Comparison of ENCODE assay signal across 26 cellular contexts in the genomic region with DNA sequence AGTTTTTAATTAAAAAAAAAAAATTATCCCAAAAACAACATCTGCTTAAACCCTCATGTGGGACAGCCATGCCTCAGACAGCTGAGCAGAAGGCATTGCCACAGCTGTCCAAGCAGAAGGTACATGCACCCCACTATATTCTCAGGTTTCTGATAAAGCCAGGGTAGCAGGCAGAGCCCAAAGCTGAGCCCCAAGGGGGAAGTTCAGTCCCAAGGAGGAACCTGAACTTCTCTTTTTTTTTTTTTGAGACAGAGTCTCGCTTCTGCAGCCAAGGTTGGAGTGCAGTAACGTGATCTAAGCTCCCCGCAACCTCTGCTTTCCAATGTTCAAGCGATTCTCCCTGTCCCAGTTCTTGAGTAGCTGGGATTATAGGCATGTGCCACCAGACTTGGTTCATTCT. TPM values are rescaled to one million over a fixed set of nuclear protein-coding genes. Genes with fewer than 3 reads are reported as not detected.
DNase-seq lines count a peak whose midpoint lies in the region; ATAC-seq, FAIRE-seq and TF ChIP-seq lines count a peak whose summit lies in the region.
"Had no signal": no experiment of that assay in that cellular context is flagged by ENCODE, and none has a peak within 500 bp of the region (broad histone marks: within the 10 kb centered on the region; RNA-seq: fewer than 3 reads in every experiment).

No MANE protein-coding gene starts in this region.

- H3K4me3 ChIP-seq in right lobe of liver: no peak overlapping the region
- no peak overlapping the region for H3K4me3 ChIP-seq in HepG2 (replicated peaks in 1 of 3; ENCODE audit: insufficient read depth in 1 of 3, low read depth in 2 of 3, low read length in 3 of 3)
- H3K4me3 ChIP-seq in lower lobe of right lung: no peak overlapping the region
- H3K4me3 ChIP-seq in kidney (ENCODE audit: low read length in 2 of 2): no peak overlapping the region
- H3K4me3 ChIP-seq: adrenal gland, K562, pancreas had no signal

- peaks cover 0 to 4% (median 0%) of the 10 kb centered on the region in 4 donors for H3K4me1 ChIP-seq in right lobe of liver
- H3K4me1 ChIP-seq in HepG2 (ENCODE audit: insufficient read depth, low read length): no peaks in the 10 kb centered on the region
- H3K4me1 ChIP-seq in lower lobe of right lung: no peaks in the 10 kb centered on the region
- no peaks in the 10 kb centered on the region for H3K4me1 ChIP-seq in kidney (ENCODE audit: control insufficient read depth in 1 of 2, insufficient read depth in 1 of 2, low read depth in 1 of 2, low read length in 2 of 2)

- intact Hi-C loops in right lobe of liver (cut with DNase I): no loop called here
- intact Hi-C loops in HepG2 (cut with micrococcal nuclease; ENCODE audit: unreplicated experiment): no loop called here
- intact Hi-C loops in lower lobe of right lung (cut with DNase I): no loop called here
- intact Hi-C loops in kidney (cut with DNase I): no loop called here

- H4K20me1 ChIP-seq in HepG2 (ENCODE audit: insufficient read depth, low read length): no peaks in the 10 kb centered on the region

- TF ChIP-seq CTCF in right lobe of liver (IDR thresholded peaks at IDR 0.05): no peak
- no peak for TF ChIP-seq CTCF in HepG2 (CRISPR knock-in tag; IDR thresholded peaks at IDR 0.05)
- TF ChIP-seq CTCF in lower lobe of right lung (IDR thresholded peaks at IDR 0.05): no peak
- no peak for TF ChIP-seq CTCF in kidney (IDR thresholded peaks at IDR 0.05; ENCODE audit: borderline replicate concordance, extremely low read depth, insufficient read depth)

- H3K9ac ChIP-seq in HepG2 (ENCODE audit: insufficient read depth, low read depth, low read length) (no peak overlapping the region), kidney (ENCODE audit: low read length in 2 of 2) (no peak overlapping the region)
- H3K9ac ChIP-seq: SK-N-SH had no signal

- H2AFZ ChIP-seq in HepG2 (ENCODE audit: low read length): no peak overlapping the region

- DNase-seq in right lobe of liver (no peak), HepG2 (ENCODE audit: low spot score) (no peak), NOMO-1 treated with DMSO at 0.1 percent for 48 hours (lab: John Stamatoyannopoulos, UW; ENCODE audit: unreplicated experiment) (peak; percentile 47), lower lobe of right lung (no peak), kidney (no peak)
- no peak for DNase-seq in activated naive CD4-positive, alpha-beta T cell treated with Interleukin-2 at 50 U/mL for 16 hours
- DNase-seq: activated CD4-positive, alpha-beta T cell treated with anti-CD3 and anti-CD28 coated beads, Interleukin-2, amount 10 ng/mL, durations not matched to agents 7 days and 5 days; activated naive CD4-positive, alpha-beta T cell treated with anti-CD3 and anti-CD28 coated beads for 36 hours; activated T-cell treated with anti-CD3 and anti-CD28 coated beads, Interleukin-2, amount 50 U/mL, for 72 hours; adrenal gland; C1 segment of cervical spinal cord; NCI-H1092; NCI-H187; NCI-H526; nephron progenitor cell; pancreas; retina; SK-N-SH; substantia nigra had no signal

- FAIRE-seq in HepG2 (lab: Jason Lieb, UNC) (no peak), kidney (lab: Jason Lieb, UNC) (no peak)
- FAIRE-seq: GM18507, K562, pancreas had no signal

- TF ChIP-seq RAD21 in HepG2 (CRISPR knock-in tag; IDR thresholded peaks at IDR 0.05): no peak

- no CpG with 5 or more reads among the region's 4 CpGs for WGBS in right lobe of liver (ENCODE audit: insufficient coverage, low coverage, low lambda C conversion rate, missing lambda C conversion rate)
- no CpG with 5 or more reads among the region's 4 CpGs for WGBS in HepG2 (ENCODE audit: low lambda C conversion rate)

- H3K27ac ChIP-seq in right lobe of liver (no peak overlapping the region), HepG2 (ENCODE audit: extremely low read length, insufficient read depth, low read length) (no peak overlapping the region), lower lobe of right lung (no peak overlapping the region), kidney (ENCODE audit: low read depth in 2 of 2, low read length in 2 of 2) (no peak overlapping the region)
- H3K27ac ChIP-seq: adrenal gland, pancreas, RWPE1 had no signal

- H3K27me3 ChIP-seq in right lobe of liver (no peaks in the 10 kb centered on the region), HepG2 (ENCODE audit: control insufficient read depth in 1 of 2, insufficient read depth in 2 of 2, low read length in 2 of 2) (no peaks in the 10 kb centered on the region), lower lobe of right lung (ENCODE audit: low read depth) (no peaks in the 10 kb centered on the region)
- H3K27me3 ChIP-seq: adrenal gland, pancreas had no signal

- POLR2A ChIA-PET in HepG2 (lab: Yijun Ruan, JAX): no interaction called here

- no peak overlapping the region for H3K4me2 ChIP-seq in HepG2 (ENCODE audit: low read depth, low read length)
- H3K4me2 ChIP-seq: SK-N-SH had no signal

- H3K36me3 ChIP-seq in right lobe of liver (peaks cover under 1 to 58% (median 22%) of the 10 kb centered on the region in 4 donors), HepG2 (replicated peaks in 1 of 2; ENCODE audit: control insufficient read depth in 1 of 2, insufficient read depth in 2 of 2, low read length in 2 of 2) (peaks cover 35 to 81% of the 10 kb centered on the region in 2 experiments), lower lobe of right lung (peaks cover 99% of the 10 kb centered on the region), kidney (ENCODE audit: control insufficient read depth in 1 of 2, insufficient read depth in 2 of 2, low read length in 2 of 2) (peaks cover 35 to 46% of the 10 kb centered on the region in 2 donors)

- no TSS peak for BruUV-seq in HepG2 (replicated peaks; lab: Mats Ljungman, UMichigan)

- no peaks in the 10 kb centered on the region for H3K79me2 ChIP-seq in HepG2 (ENCODE audit: insufficient read depth, low read length)

- TF ChIP-seq EP300 in HepG2 (IDR thresholded peaks at IDR 0.05; ENCODE audit: low read depth in 2 of 2, low read length in 2 of 2) (no peak), HepG2 (CRISPR knock-in tag; IDR thresholded peaks at IDR 0.05; ENCODE audit: borderline replicate concordance) (no peak)

- in situ Hi-C loops in HepG2 (cut with HindIII; ENCODE audit: extremely low pct_ligation_motif_present, low pct_unique_long_range_greater_than_20kb): no loop called here

- TF ChIP-seq POLR2A in right lobe of liver (IDR thresholded peaks at IDR 0.05) (no peak), HepG2 (IDR thresholded peaks at IDR 0.05; ENCODE audit: insufficient read depth in 1 of 2, low read depth in 2 of 2, low read length in 2 of 2) (no peak)

- CTCF ChIA-PET in HepG2 (lab: Yijun Ruan, JAX; ENCODE audit: low intra/inter-chr PET ratio, low total read pairs): no interaction called here

- peak in 3 of 4 donors; percentile 24 to 48 (median 37) for ATAC-seq in right lobe of liver
- no peak for ATAC-seq in HepG2
- peak; percentile 54 to 65 for ATAC-seq in lower lobe of right lung
- no peak for ATAC-seq in HG02870 (IDR thresholded peaks at IDR 0.05; ENCODE audit: unreplicated experiment)
- ATAC-seq: activated T-cell treated with anti-CD3 and anti-CD28 coated beads, Interleukin-2, amount 50 U/mL, for 72 hours; K562 had no signal

- H3K9me3 ChIP-seq in right lobe of liver (no peaks in the 10 kb centered on the region), HepG2 (ENCODE audit: low read length) (no peaks in the 10 kb centered on the region), lower lobe of right lung (no peaks in the 10 kb centered on the region), kidney (ENCODE audit: control insufficient read depth in 1 of 2, low read length in 2 of 2) (no peaks in the 10 kb centered on the region)
- H3K9me3 ChIP-seq: adrenal gland, pancreas, SK-N-SH had no signal

RNA-seq across cellular contexts. Expression of a gene that starts 33.2 kb away (rescaled TPM):
- total RNA-seq in right lobe of liver (10 to 100 TPM in 4 of 6 experiments, 1 to 10 TPM in 2; 8.8 to 12.8 (median 10.9) TPM), HepG2 (2016; rRNA removed; fragmentation: Illumina TruSeq; extraction: Trizol) (25.5 and 32.8 TPM in 2 replicates), lower lobe of right lung (21.7 TPM), kidney (27.0 TPM)
- 6.0 and 6.3 TPM in 2 replicates for total RNA-seq in HepG2 (2016; cell fraction: cytosol; rRNA removed; fragmentation: Illumina TruSeq; extraction: Trizol; ENCODE audit: low read depth)
- total RNA-seq in HepG2 (2016; cell fraction: insoluble cytoplasmic fraction; rRNA removed; fragmentation: Illumina TruSeq; extraction: Trizol): 26.0 and 33.1 TPM in 2 replicates
- 15.9 and 16.1 TPM in 2 replicates for total RNA-seq in HepG2 (2016; cell fraction: membrane; rRNA removed; fragmentation: Illumina TruSeq; extraction: Trizol)
- 16.1 and 18.3 TPM in 2 replicates for total RNA-seq in HepG2 (2016; cell fraction: nucleus; rRNA removed; fragmentation: Illumina TruSeq; extraction: Trizol)
- polyA plus RNA-seq in HepG2 (2011; rRNA removed) (33.1 and 34.3 TPM in 2 replicates), kidney (ENCODE audit: insufficient read depth, low read depth, low replicate concordance) (15.9 TPM)
- 37.5 and 39.8 TPM in 2 replicates for polyA plus RNA-seq in HepG2 (2011; cell fraction: cytosol; rRNA removed)
- 41.7 and 47.8 TPM in 2 replicates for polyA plus RNA-seq in HepG2 (2011; cell fraction: nucleus; rRNA removed)
- polyA plus RNA-seq in HepG2 (2012): 22.8 and 24.6 TPM in 2 replicates
- polyA plus RNA-seq in HepG2 (2016; cell fraction: cytosol; fragmentation: Illumina TruSeq; extraction: Trizol; ENCODE audit: low read depth): 4.6 and 5.8 TPM in 2 replicates
- polyA plus RNA-seq in HepG2 (2016; cell fraction: insoluble cytoplasmic fraction; fragmentation: Illumina TruSeq; extraction: Trizol; ENCODE audit: low read depth): 33.0 and 34.3 TPM in 2 replicates
- polyA plus RNA-seq in HepG2 (2016; cell fraction: membrane; fragmentation: Illumina TruSeq; extraction: Trizol; ENCODE audit: low read depth): 8.6 and 9.6 TPM in 2 replicates
- polyA plus RNA-seq in HepG2 (2016; cell fraction: nucleus; fragmentation: Illumina TruSeq; extraction: Trizol; ENCODE audit: insufficient read depth, low read depth): 25.5 and 25.7 TPM in 2 replicates
- polyA minus RNA-seq in HepG2 (2011; rRNA and poly(A)+ RNA removed; ENCODE audit: low replicate concordance): 54.0 and 55.3 TPM in 2 replicates
- 20.7 and 21.2 TPM in 2 replicates for polyA minus RNA-seq in HepG2 (2011; cell fraction: cytosol; rRNA and poly(A)+ RNA removed)
- polyA minus RNA-seq in HepG2 (2011; cell fraction: nucleus; rRNA and poly(A)+ RNA removed): 19.4 and 25.2 TPM in 2 replicates

RNA-seq across cellular contexts. Expression of a gene that starts 44.8 kb away (rescaled TPM):
- total RNA-seq in right lobe of liver (under 1 TPM in 1 of 6 experiments, not detected in 5; 0.31 TPM), HepG2 (2016; rRNA removed; fragmentation: Illumina TruSeq; extraction: Trizol) (not detected in 2 replicates), lower lobe of right lung (not detected), kidney (1.7 TPM)
- total RNA-seq in HepG2 (2016; cell fraction: cytosol; rRNA removed; fragmentation: Illumina TruSeq; extraction: Trizol; ENCODE audit: low read depth): not detected in 2 replicates
- total RNA-seq in HepG2 (2016; cell fraction: insoluble cytoplasmic fraction; rRNA removed; fragmentation: Illumina TruSeq; extraction: Trizol): not detected in 2 replicates
- total RNA-seq in HepG2 (2016; cell fraction: membrane; rRNA removed; fragmentation: Illumina TruSeq; extraction: Trizol): not detected in 2 replicates
- not detected in 2 replicates for total RNA-seq in HepG2 (2016; cell fraction: nucleus; rRNA removed; fragmentation: Illumina TruSeq; extraction: Trizol)
- polyA plus RNA-seq in HepG2 (2011; rRNA removed) (not detected in 2 replicates), kidney (ENCODE audit: insufficient read depth, low read depth, low replicate concordance) (not detected)
- polyA plus RNA-seq in HepG2 (2011; cell fraction: cytosol; rRNA removed): 0.08 TPM in 1 of 2 replicates, not detected in the other
- not detected in 2 replicates for polyA plus RNA-seq in HepG2 (2011; cell fraction: nucleus; rRNA removed)
- 0.17 and 0.24 TPM in 2 replicates for polyA plus RNA-seq in HepG2 (2012)
- not detected in 2 replicates for polyA plus RNA-seq in HepG2 (2016; cell fraction: cytosol; fragmentation: Illumina TruSeq; extraction: Trizol; ENCODE audit: low read depth)
- not detected in 2 replicates for polyA plus RNA-seq in HepG2 (2016; cell fraction: insoluble cytoplasmic fraction; fragmentation: Illumina TruSeq; extraction: Trizol; ENCODE audit: low read depth)
- not detected in 2 replicates for polyA plus RNA-seq in HepG2 (2016; cell fraction: membrane; fragmentation: Illumina TruSeq; extraction: Trizol; ENCODE audit: low read depth)
- not detected in 2 replicates for polyA plus RNA-seq in HepG2 (2016; cell fraction: nucleus; fragmentation: Illumina TruSeq; extraction: Trizol; ENCODE audit: insufficient read depth, low read depth)
- not detected in 2 replicates for polyA minus RNA-seq in HepG2 (2011; rRNA and poly(A)+ RNA removed; ENCODE audit: low replicate concordance)
- polyA minus RNA-seq in HepG2 (2011; cell fraction: cytosol; rRNA and poly(A)+ RNA removed): not detected in 2 replicates
- polyA minus RNA-seq in HepG2 (2011; cell fraction: nucleus; rRNA and poly(A)+ RNA removed): not detected in 2 replicates
- total RNA-seq: activated CD4-positive, alpha-beta T cell treated with anti-CD3 and anti-CD28 coated beads, Interleukin-2, amount 10 ng/mL, durations not matched to agents 7 days and 5 days; activated naive CD4-positive, alpha-beta T cell treated with anti-CD3 and anti-CD28 coated beads for 36 hours; activated T-cell treated with anti-CD3 and anti-CD28 coated beads, Interleukin-2, amount 50 U/mL, for 72 hours; adrenal gland; chondrocyte; glomerular endothelial cell; mononuclear cell had no signal
- polyA plus RNA-seq: adrenal gland, SK-N-SH had no signal

Comparison
In these comparisons a context has a peak if more than half of its experiments do, and no peak if none do; other contexts are left out.
1. ATAC-seq: peak in right lobe of liver (3 of 4) and lower lobe of right lung (2 of 2); none in HepG2 (single experiment) and HG02870 (single experiment).